ENCODE assay signal across 11 cellular contexts in genomic region chr22:38862375-38863329, GRCh38. TPM values are rescaled to one million over a fixed set of nuclear protein-coding genes. Genes with fewer than 3 reads are reported as not detected.
A peak's percentile ranks its signal among the peaks of the same experiment; 100 is the strongest.
DNase-seq lines count a peak whose midpoint lies in the region; ATAC-seq lines count a peak whose summit lies in the region.
"Had no signal": no experiment of that assay in that cellular context is flagged by ENCODE, and none has a peak within 500 bp of the region (broad histone marks: within the 10 kb centered on the region; RNA-seq: fewer than 3 reads in every experiment).

No MANE protein-coding gene starts in this region.

- H3K27ac ChIP-seq in CD8-positive, alpha-beta memory T cell (ENCODE audit: low read depth, low read length): no peak overlapping the region

- H3K4me1 ChIP-seq in CD8-positive, alpha-beta memory T cell (ENCODE audit: insufficient read depth, low read length): no peaks in the 10 kb centered on the region

- H3K9me3 Mint-ChIP-seq in stimulated activated naive CD8-positive, alpha-beta T cell treated with anti-CD3 and anti-CD28 coated beads, Interleukin-15, amount 100 ng/mL, for 72 hours: no peaks in the 10 kb centered on the region
- no peaks in the 10 kb centered on the region for H3K9me3 Mint-ChIP-seq in activated naive CD8-positive, alpha-beta T cell treated with anti-CD3 and anti-CD28 coated beads, Interleukin-2, amount 10 ng/mL, durations not matched to agents 7 days and 5 days
- no peaks in the 10 kb centered on the region for H3K9me3 Mint-ChIP-seq in CD8-positive, alpha-beta memory T cell
- H3K9me3 Mint-ChIP-seq in immature natural killer cell: no peaks in the 10 kb centered on the region
- H3K9me3 Mint-ChIP-seq: activated T-helper 1 cell treated with anti-CD3 and anti-CD28 coated beads, Interleukin-12 subunit alpha, Interleukin-12 subunit beta, Interleukin-2, Interleukin-4 antibody, amounts not matched to agents 30 ng/mL and 10 ng/mL and 1 ng/mL, durations not matched to agents 14 hours and 24 hours and 36 hours had no signal

- no peaks in the 10 kb centered on the region for H3K36me3 ChIP-seq in CD8-positive, alpha-beta memory T cell (ENCODE audit: insufficient read depth, low read length)

- H3K4me3 Mint-ChIP-seq in stimulated activated naive CD8-positive, alpha-beta T cell treated with anti-CD3 and anti-CD28 coated beads, Interleukin-15, amount 100 ng/mL, for 72 hours: no peak overlapping the region
- H3K4me3 Mint-ChIP-seq in activated naive CD8-positive, alpha-beta T cell treated with anti-CD3 and anti-CD28 coated beads, Interleukin-2, amount 10 ng/mL, durations not matched to agents 7 days and 5 days: no peak overlapping the region
- H3K4me3 Mint-ChIP-seq in CD8-positive, alpha-beta memory T cell: no peak overlapping the region
- no peak overlapping the region for H3K4me3 Mint-ChIP-seq in immature natural killer cell
- H3K4me3 Mint-ChIP-seq: activated T-helper 1 cell treated with anti-CD3 and anti-CD28 coated beads, Interleukin-12 subunit alpha, Interleukin-12 subunit beta, Interleukin-2, Interleukin-4 antibody, amounts not matched to agents 30 ng/mL and 10 ng/mL and 1 ng/mL, durations not matched to agents 14 hours and 24 hours and 36 hours; T-helper 17 cell had no signal

- H3K4me3 ChIP-seq in CD8-positive, alpha-beta memory T cell (ENCODE audit: low read length): no peak overlapping the region

- H3K9me3 ChIP-seq in CD8-positive, alpha-beta memory T cell (ENCODE audit: low read length): no peaks in the 10 kb centered on the region

- H3K4me1 Mint-ChIP-seq in stimulated activated naive CD8-positive, alpha-beta T cell treated with anti-CD3 and anti-CD28 coated beads, Interleukin-15, amount 100 ng/mL, for 72 hours: peaks cover 45% of the 10 kb centered on the region
- peaks cover 2% of the 10 kb centered on the region for H3K4me1 Mint-ChIP-seq in activated naive CD8-positive, alpha-beta T cell treated with anti-CD3 and anti-CD28 coated beads, Interleukin-2, amount 10 ng/mL, durations not matched to agents 7 days and 5 days
- peaks cover 4 to 27% (median 5%) of the 10 kb centered on the region in 3 donors for H3K4me1 Mint-ChIP-seq in CD8-positive, alpha-beta memory T cell
- peaks cover 3 to 5% of the 10 kb centered on the region in 2 donors for H3K4me1 Mint-ChIP-seq in immature natural killer cell

- POLR2A ChIA-PET in activated naive CD8-positive, alpha-beta T cell treated with anti-CD3 and anti-CD28 coated beads, Interleukin-2, amount 10 ng/mL, durations not matched to agents 7 days and 5 days (lab: Charles Lee): no interaction called here
- POLR2A ChIA-PET in CD8-positive, alpha-beta memory T cell (lab: Charles Lee): interaction anchor here (0.6 kb wide), 1 partner anchor 131 kb away, joined by 4 read pairs; no protein-coding TSS in a partner anchor

- DNase-seq in stimulated activated naive CD8-positive, alpha-beta T cell treated with anti-CD3 and anti-CD28 coated beads, Interleukin-15, Interleukin-2, amounts not matched to agents 100 U/mL and 50 U/mL, for 24 hours: no peak
- DNase-seq in stimulated activated naive CD8-positive, alpha-beta T cell treated with anti-CD3 and anti-CD28 coated beads, Interleukin-15, amount 100 ng/mL, for 72 hours: no peak
- peak; percentile 29 for DNase-seq in activated naive CD8-positive, alpha-beta T cell treated with anti-CD3 and anti-CD28 coated beads, Interleukin-2, amount 10 ng/mL, durations not matched to agents 7 days and 5 days
- DNase-seq in medulla oblongata (ENCODE audit: extremely low spot score): peak; percentile 58
- no peak for DNase-seq in CD8-positive, alpha-beta memory T cell
- no peak for DNase-seq in middle frontal gyrus (ENCODE audit: extremely low spot score, low spot score)
- DNase-seq in immature natural killer cell: no peak
- DNase-seq: NCI-H226, T-helper 17 cell had no signal

- peak; percentile 7 for ATAC-seq in stimulated activated naive CD8-positive, alpha-beta T cell treated with anti-CD3 and anti-CD28 coated beads, Interleukin-15, Interleukin-2, amounts not matched to agents 100 U/mL and 50 U/mL, for 24 hours
- no peak for ATAC-seq in stimulated activated naive CD8-positive, alpha-beta T cell treated with anti-CD3 and anti-CD28 coated beads, Interleukin-15, amount 100 ng/mL, for 72 hours
- ATAC-seq in activated naive CD8-positive, alpha-beta T cell treated with anti-CD3 and anti-CD28 coated beads, Interleukin-2, amount 10 ng/mL, durations not matched to agents 7 days and 5 days (ENCODE audit: low read depth): no peak
- no peak for ATAC-seq in HG03196 (IDR thresholded peaks at IDR 0.05; ENCODE audit: unreplicated experiment)
- ATAC-seq: T-helper 17 cell had no signal

- H3K27me3 ChIP-seq in CD8-positive, alpha-beta memory T cell (ENCODE audit: insufficient read depth, low read length, poor library complexity, severe bottlenecking): no peaks in the 10 kb centered on the region

- H3K36me3 Mint-ChIP-seq in activated naive CD8-positive, alpha-beta T cell treated with anti-CD3 and anti-CD28 coated beads, Interleukin-2, amount 10 ng/mL, durations not matched to agents 7 days and 5 days: no peaks in the 10 kb centered on the region
- peaks cover 0 to 20% (median 0%) of the 10 kb centered on the region in 3 donors for H3K36me3 Mint-ChIP-seq in CD8-positive, alpha-beta memory T cell
- no peaks in the 10 kb centered on the region for H3K36me3 Mint-ChIP-seq in immature natural killer cell

- H3K27ac Mint-ChIP-seq in stimulated activated naive CD8-positive, alpha-beta T cell treated with anti-CD3 and anti-CD28 coated beads, Interleukin-15, amount 100 ng/mL, for 72 hours: peak overlapping the region in 1 of 2 donors; percentile 93
- H3K27ac Mint-ChIP-seq in activated naive CD8-positive, alpha-beta T cell treated with anti-CD3 and anti-CD28 coated beads, Interleukin-2, amount 10 ng/mL, durations not matched to agents 7 days and 5 days: no peak overlapping the region
- H3K27ac Mint-ChIP-seq in CD8-positive, alpha-beta memory T cell: peak overlapping the region in 2 of 8 donors; percentile 26 to 84
- H3K27ac Mint-ChIP-seq in immature natural killer cell: peak overlapping the region in 1 of 6 donors; percentile 35
- H3K27ac Mint-ChIP-seq: activated T-helper 1 cell treated with anti-CD3 and anti-CD28 coated beads, Interleukin-12 subunit alpha, Interleukin-12 subunit beta, Interleukin-2, Interleukin-4 antibody, amounts not matched to agents 30 ng/mL and 10 ng/mL and 1 ng/mL, durations not matched to agents 14 hours and 24 hours and 36 hours; T-helper 17 cell had no signal

- no peaks in the 10 kb centered on the region for H3K27me3 Mint-ChIP-seq in stimulated activated naive CD8-positive, alpha-beta T cell treated with anti-CD3 and anti-CD28 coated beads, Interleukin-15, amount 100 ng/mL, for 72 hours
- H3K27me3 Mint-ChIP-seq in activated naive CD8-positive, alpha-beta T cell treated with anti-CD3 and anti-CD28 coated beads, Interleukin-2, amount 10 ng/mL, durations not matched to agents 7 days and 5 days: no peaks in the 10 kb centered on the region
- no peaks in the 10 kb centered on the region for H3K27me3 Mint-ChIP-seq in CD8-positive, alpha-beta memory T cell
- peaks cover 0 to 3% (median 2%) of the 10 kb centered on the region in 3 donors for H3K27me3 Mint-ChIP-seq in immature natural killer cell (ENCODE audit: low read depth in 3 of 3)
- H3K27me3 Mint-ChIP-seq: T-helper 17 cell had no signal

- CTCF ChIA-PET in CD8-positive, alpha-beta memory T cell (lab: Charles Lee): no interaction called here

RNA-seq across cellular contexts. Expression of gene CBX6, which starts 9.4 kb away (rescaled TPM):
- 10 to 100 TPM; 66.0 to 66.4 TPM for total RNA-seq in activated naive CD8-positive, alpha-beta T cell treated with anti-CD3 and anti-CD28 coated beads, Interleukin-2, amount 10 ng/mL, durations not matched to agents 7 days and 5 days
- 100 to 1,000 TPM; 159 to 171 TPM for total RNA-seq in CD8-positive, alpha-beta memory T cell
- 10.8 TPM for polyA plus RNA-seq in CD8-positive, alpha-beta memory T cell
- 10 to 100 TPM in 1 of 3 donors, 1 to 10 TPM in 2; 5.2 to 16.1 (median 6.3) TPM for polyA plus RNA-seq in immature natural killer cell

RNA-seq across cellular contexts. Expression of gene NPTXR, which starts 18.8 kb away (rescaled TPM):
- total RNA-seq in activated naive CD8-positive, alpha-beta T cell treated with anti-CD3 and anti-CD28 coated beads, Interleukin-2, amount 10 ng/mL, durations not matched to agents 7 days and 5 days: 1 to 10 TPM; 5.9 to 6.8 TPM
- total RNA-seq in CD8-positive, alpha-beta memory T cell: 1 to 10 TPM; 5.9 to 6.3 TPM
- 1.0 TPM for polyA plus RNA-seq in CD8-positive, alpha-beta memory T cell
- polyA plus RNA-seq in immature natural killer cell: 1 to 10 TPM in 1 of 3 donors, under 1 TPM in 2; 0.59 to 1.4 (median 0.66) TPM

Comparison
In these comparisons a context has a peak if more than half of its experiments do, and no peak if none do; other contexts are left out.
1. DNase-seq: peak in activated naive CD8-positive, alpha-beta T cell treated with anti-CD3 and anti-CD28 coated beads, Interleukin-2, amount 10 ng/mL, durations not matched to agents 7 days and 5 days (single experiment) and medulla oblongata (single experiment); none in stimulated activated naive CD8-positive, alpha-beta T cell treated with anti-CD3 and anti-CD28 coated beads, Interleukin-15, Interleukin-2, amounts not matched to agents 100 U/mL and 50 U/mL, for 24 hours (single experiment), stimulated activated naive CD8-positive, alpha-beta T cell treated with anti-CD3 and anti-CD28 coated beads, Interleukin-15, amount 100 ng/mL, for 72 hours (0 of 2), CD8-positive, alpha-beta memory T cell (0 of 5), middle frontal gyrus (single experiment) and immature natural killer cell (0 of 3).